ENCODE assay signal across 1 cellular context in the genomic region with DNA sequence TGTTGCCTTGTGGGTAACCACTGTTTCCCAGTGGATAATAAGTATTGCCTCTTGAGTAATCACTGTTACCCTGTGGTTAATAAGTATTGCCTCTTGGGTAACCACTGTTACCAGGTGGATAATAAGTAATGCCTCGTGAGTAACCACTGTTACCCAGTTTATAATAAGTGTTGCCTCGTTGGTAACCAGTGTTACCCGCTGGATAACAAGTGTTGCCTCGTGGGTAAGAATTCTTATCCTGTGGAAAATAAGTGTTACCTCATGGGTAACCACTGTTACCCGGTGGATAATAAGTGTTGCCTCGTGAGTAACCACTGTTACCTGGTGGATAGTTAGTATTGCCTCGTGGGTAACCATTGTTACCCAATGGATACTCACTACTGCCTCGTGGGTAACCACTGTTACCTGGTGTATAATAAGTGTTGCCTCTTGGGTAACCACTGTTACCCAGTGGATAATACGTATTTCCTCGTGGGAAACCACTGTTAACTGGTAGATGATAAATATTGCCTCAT.
TF ChIP-seq lines count a peak whose summit lies in the region.

No MANE protein-coding gene starts in this region.

TF ChIP-seq in GM12878, 131 proteins besides CTCF, POLR2A, EP300 and RAD21 (continued from another document and continues in another):
- TF ChIP-seq, protein P1, sequence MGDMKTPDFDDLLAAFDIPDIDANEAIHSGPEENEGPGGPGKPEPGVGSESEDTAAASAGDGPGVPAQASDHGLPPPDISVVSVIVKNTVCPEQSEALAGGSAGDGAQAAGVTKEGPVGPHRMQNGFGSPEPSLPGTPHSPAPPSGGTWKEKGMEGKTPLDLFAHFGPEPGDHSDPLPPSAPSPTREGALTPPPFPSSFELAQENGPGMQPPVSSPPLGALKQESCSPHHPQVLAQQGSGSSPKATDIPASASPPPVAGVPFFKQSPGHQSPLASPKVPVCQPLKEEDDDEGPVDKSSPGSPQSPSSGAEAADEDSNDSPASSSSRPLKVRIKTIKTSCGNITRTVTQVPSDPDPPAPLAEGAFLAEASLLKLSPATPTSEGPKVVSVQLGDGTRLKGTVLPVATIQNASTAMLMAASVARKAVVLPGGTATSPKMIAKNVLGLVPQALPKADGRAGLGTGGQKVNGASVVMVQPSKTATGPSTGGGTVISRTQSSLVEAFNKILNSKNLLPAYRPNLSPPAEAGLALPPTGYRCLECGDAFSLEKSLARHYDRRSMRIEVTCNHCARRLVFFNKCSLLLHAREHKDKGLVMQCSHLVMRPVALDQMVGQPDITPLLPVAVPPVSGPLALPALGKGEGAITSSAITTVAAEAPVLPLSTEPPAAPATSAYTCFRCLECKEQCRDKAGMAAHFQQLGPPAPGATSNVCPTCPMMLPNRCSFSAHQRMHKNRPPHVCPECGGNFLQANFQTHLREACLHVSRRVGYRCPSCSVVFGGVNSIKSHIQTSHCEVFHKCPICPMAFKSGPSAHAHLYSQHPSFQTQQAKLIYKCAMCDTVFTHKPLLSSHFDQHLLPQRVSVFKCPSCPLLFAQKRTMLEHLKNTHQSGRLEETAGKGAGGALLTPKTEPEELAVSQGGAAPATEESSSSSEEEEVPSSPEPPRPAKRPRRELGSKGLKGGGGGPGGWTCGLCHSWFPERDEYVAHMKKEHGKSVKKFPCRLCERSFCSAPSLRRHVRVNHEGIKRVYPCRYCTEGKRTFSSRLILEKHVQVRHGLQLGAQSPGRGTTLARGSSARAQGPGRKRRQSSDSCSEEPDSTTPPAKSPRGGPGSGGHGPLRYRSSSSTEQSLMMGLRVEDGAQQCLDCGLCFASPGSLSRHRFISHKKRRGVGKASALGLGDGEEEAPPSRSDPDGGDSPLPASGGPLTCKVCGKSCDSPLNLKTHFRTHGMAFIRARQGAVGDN (IDR thresholded peaks at IDR 0.05), result peak; percentile 82; the same call in 1 of the 2 replicates
- TF ChIP-seq CREB1 (IDR thresholded peaks at IDR 0.05; ENCODE audit: low read depth), result no peak
- no peak for TF ChIP-seq MTA3 (IDR thresholded peaks at IDR 0.05; ENCODE audit: borderline replicate concordance, low read length)
- peak; percentile 99 for TF ChIP-seq ZNF24 (IDR thresholded peaks at IDR 0.05)
- TF ChIP-seq RAD51 (IDR thresholded peaks at IDR 0.05), result peak; percentile 18; the same call in 1 of the 2 replicates
- TF ChIP-seq FOXM1 (IDR thresholded peaks at IDR 0.05; ENCODE audit: low read depth, low read length), result no peak; the same call in 1 of the 2 replicates
- TF ChIP-seq, protein P2, sequence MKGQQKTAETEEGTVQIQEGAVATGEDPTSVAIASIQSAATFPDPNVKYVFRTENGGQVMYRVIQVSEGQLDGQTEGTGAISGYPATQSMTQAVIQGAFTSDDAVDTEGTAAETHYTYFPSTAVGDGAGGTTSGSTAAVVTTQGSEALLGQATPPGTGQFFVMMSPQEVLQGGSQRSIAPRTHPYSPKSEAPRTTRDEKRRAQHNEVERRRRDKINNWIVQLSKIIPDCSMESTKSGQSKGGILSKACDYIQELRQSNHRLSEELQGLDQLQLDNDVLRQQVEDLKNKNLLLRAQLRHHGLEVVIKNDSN (IDR thresholded peaks at IDR 0.05; ENCODE audit: borderline replicate concordance, extremely low read length, insufficient read depth, low read depth, low read length), result no peak
- TF ChIP-seq STAT3 (IDR thresholded peaks at IDR 0.05; ENCODE audit: low read depth, low read length), result no peak
- TF ChIP-seq, protein P3, sequence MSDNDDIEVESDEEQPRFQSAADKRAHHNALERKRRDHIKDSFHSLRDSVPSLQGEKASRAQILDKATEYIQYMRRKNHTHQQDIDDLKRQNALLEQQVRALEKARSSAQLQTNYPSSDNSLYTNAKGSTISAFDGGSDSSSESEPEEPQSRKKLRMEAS (IDR thresholded peaks at IDR 0.05; ENCODE audit: low read depth, low read length), result no peak
- TF ChIP-seq ZNF217 (IDR thresholded peaks at IDR 0.05), result peak; percentile 96
- no peak for TF ChIP-seq SRF (IDR thresholded peaks at IDR 0.05; ENCODE audit: low read depth in 2 of 2, low read length in 2 of 2)
- TF ChIP-seq DPF2 (IDR thresholded peaks at IDR 0.05), result no peak
- TF ChIP-seq, protein P4, sequence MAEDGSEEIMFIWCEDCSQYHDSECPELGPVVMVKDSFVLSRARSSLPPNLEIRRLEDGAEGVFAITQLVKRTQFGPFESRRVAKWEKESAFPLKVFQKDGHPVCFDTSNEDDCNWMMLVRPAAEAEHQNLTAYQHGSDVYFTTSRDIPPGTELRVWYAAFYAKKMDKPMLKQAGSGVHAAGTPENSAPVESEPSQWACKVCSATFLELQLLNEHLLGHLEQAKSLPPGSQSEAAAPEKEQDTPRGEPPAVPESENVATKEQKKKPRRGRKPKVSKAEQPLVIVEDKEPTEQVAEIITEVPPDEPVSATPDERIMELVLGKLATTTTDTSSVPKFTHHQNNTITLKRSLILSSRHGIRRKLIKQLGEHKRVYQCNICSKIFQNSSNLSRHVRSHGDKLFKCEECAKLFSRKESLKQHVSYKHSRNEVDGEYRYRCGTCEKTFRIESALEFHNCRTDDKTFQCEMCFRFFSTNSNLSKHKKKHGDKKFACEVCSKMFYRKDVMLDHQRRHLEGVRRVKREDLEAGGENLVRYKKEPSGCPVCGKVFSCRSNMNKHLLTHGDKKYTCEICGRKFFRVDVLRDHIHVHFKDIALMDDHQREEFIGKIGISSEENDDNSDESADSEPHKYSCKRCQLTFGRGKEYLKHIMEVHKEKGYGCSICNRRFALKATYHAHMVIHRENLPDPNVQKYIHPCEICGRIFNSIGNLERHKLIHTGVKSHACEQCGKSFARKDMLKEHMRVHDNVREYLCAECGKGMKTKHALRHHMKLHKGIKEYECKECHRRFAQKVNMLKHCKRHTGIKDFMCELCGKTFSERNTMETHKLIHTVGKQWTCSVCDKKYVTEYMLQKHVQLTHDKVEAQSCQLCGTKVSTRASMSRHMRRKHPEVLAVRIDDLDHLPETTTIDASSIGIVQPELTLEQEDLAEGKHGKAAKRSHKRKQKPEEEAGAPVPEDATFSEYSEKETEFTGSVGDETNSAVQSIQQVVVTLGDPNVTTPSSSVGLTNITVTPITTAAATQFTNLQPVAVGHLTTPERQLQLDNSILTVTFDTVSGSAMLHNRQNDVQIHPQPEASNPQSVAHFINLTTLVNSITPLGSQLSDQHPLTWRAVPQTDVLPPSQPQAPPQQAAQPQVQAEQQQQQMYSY (CRISPR knock-in tag; IDR thresholded peaks at IDR 0.05), result peak; percentile 88
- TF ChIP-seq, protein P5, sequence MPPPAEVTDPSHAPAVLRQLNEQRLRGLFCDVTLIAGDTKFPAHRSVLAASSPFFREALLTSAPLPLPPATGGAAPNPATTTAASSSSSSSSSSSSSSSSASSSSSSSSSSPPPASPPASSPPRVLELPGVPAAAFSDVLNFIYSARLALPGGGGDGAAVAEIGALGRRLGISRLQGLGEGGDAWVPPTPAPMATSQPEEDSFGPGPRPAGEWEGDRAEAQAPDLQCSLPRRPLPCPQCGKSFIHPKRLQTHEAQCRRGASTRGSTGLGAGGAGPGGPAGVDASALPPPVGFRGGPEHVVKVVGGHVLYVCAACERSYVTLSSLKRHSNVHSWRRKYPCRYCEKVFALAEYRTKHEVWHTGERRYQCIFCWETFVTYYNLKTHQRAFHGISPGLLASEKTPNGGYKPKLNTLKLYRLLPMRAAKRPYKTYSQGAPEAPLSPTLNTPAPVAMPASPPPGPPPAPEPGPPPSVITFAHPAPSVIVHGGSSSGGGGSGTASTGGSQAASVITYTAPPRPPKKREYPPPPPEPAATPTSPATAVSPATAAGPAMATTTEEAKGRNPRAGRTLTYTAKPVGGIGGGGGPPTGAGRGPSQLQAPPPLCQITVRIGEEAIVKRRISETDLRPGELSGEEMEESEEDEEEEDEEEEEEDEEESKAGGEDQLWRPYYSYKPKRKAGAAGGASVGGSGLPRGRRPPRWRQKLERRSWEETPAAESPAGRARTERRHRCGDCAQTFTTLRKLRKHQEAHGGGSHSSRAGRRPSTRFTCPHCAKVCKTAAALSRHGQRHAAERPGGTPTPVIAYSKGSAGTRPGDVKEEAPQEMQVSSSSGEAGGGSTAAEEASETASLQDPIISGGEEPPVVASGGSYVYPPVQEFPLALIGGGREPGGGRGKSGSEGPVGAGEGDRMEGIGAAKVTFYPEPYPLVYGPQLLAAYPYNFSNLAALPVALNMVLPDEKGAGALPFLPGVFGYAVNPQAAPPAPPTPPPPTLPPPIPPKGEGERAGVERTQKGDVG (CRISPR knock-in tag; IDR thresholded peaks at IDR 0.05), result peak; percentile 87
- TF ChIP-seq ZBED1 (IDR thresholded peaks at IDR 0.05; ENCODE audit: borderline replicate concordance), result peak; percentile 57; the same call in 1 of the 2 replicates
- TF ChIP-seq, protein P6, sequence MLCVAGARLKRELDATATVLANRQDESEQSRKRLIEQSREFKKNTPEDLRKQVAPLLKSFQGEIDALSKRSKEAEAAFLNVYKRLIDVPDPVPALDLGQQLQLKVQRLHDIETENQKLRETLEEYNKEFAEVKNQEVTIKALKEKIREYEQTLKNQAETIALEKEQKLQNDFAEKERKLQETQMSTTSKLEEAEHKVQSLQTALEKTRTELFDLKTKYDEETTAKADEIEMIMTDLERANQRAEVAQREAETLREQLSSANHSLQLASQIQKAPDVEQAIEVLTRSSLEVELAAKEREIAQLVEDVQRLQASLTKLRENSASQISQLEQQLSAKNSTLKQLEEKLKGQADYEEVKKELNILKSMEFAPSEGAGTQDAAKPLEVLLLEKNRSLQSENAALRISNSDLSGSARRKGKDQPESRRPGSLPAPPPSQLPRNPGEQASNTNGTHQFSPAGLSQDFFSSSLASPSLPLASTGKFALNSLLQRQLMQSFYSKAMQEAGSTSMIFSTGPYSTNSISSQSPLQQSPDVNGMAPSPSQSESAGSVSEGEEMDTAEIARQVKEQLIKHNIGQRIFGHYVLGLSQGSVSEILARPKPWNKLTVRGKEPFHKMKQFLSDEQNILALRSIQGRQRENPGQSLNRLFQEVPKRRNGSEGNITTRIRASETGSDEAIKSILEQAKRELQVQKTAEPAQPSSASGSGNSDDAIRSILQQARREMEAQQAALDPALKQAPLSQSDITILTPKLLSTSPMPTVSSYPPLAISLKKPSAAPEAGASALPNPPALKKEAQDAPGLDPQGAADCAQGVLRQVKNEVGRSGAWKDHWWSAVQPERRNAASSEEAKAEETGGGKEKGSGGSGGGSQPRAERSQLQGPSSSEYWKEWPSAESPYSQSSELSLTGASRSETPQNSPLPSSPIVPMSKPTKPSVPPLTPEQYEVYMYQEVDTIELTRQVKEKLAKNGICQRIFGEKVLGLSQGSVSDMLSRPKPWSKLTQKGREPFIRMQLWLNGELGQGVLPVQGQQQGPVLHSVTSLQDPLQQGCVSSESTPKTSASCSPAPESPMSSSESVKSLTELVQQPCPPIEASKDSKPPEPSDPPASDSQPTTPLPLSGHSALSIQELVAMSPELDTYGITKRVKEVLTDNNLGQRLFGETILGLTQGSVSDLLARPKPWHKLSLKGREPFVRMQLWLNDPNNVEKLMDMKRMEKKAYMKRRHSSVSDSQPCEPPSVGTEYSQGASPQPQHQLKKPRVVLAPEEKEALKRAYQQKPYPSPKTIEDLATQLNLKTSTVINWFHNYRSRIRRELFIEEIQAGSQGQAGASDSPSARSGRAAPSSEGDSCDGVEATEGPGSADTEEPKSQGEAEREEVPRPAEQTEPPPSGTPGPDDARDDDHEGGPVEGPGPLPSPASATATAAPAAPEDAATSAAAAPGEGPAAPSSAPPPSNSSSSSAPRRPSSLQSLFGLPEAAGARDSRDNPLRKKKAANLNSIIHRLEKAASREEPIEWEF (IDR thresholded peaks at IDR 0.05; ENCODE audit: insufficient replicate concordance, low read depth, low read length), result no peak
- TF ChIP-seq ASH2L (IDR thresholded peaks at IDR 0.05; ENCODE audit: borderline replicate concordance, low read depth), result no peak
- no peak for TF ChIP-seq YY1 (IDR thresholded peaks at IDR 0.05; ENCODE audit: low read depth, low read length)
- TF ChIP-seq, protein P7, sequence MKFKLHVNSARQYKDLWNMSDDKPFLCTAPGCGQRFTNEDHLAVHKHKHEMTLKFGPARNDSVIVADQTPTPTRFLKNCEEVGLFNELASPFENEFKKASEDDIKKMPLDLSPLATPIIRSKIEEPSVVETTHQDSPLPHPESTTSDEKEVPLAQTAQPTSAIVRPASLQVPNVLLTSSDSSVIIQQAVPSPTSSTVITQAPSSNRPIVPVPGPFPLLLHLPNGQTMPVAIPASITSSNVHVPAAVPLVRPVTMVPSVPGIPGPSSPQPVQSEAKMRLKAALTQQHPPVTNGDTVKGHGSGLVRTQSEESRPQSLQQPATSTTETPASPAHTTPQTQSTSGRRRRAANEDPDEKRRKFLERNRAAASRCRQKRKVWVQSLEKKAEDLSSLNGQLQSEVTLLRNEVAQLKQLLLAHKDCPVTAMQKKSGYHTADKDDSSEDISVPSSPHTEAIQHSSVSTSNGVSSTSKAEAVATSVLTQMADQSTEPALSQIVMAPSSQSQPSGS (IDR thresholded peaks at IDR 0.05; ENCODE audit: low read length), result peak; percentile 37
- no peak for TF ChIP-seq ZNF622 (IDR thresholded peaks at IDR 0.05)
- TF ChIP-seq RBBP5 (conservative IDR thresholded peaks at IDR 0.05), result no peak
- TF ChIP-seq, protein P8, sequence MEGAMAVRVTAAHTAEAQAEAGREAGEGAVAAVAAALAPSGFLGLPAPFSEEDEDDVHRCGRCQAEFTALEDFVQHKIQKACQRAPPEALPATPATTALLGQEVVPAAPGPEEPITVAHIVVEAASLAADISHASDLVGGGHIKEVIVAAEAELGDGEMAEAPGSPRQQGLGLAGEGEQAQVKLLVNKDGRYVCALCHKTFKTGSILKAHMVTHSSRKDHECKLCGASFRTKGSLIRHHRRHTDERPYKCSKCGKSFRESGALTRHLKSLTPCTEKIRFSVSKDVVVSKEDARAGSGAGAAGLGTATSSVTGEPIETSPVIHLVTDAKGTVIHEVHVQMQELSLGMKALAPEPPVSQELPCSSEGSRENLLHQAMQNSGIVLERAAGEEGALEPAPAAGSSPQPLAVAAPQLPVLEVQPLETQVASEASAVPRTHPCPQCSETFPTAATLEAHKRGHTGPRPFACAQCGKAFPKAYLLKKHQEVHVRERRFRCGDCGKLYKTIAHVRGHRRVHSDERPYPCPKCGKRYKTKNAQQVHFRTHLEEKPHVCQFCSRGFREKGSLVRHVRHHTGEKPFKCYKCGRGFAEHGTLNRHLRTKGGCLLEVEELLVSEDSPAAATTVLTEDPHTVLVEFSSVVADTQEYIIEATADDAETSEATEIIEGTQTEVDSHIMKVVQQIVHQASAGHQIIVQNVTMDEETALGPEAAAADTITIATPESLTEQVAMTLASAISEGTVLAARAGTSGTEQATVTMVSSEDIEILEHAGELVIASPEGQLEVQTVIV (IDR thresholded peaks at IDR 0.05; ENCODE audit: borderline replicate concordance, partially characterized antibody), result no peak
- no peak for TF ChIP-seq TAF1 (IDR thresholded peaks at IDR 0.05; ENCODE audit: borderline replicate concordance, low read depth, low read length)
- TF ChIP-seq YBX1 (IDR thresholded peaks at IDR 0.05), result peak; percentile 44; the same call in 1 of the 2 replicates
- TF ChIP-seq RUNX3 (IDR thresholded peaks at IDR 0.05; ENCODE audit: low read length), result no peak
- 0 out of 2 replicates have a peak, but pooled peaks have one; percentile 12 for TF ChIP-seq NR2F1 (conservative IDR thresholded peaks at IDR 0.05)
- TF ChIP-seq MEF2B (IDR thresholded peaks at IDR 0.05; ENCODE audit: partially characterized antibody, poor library complexity, severe bottlenecking), result no peak
- TF ChIP-seq LARP7 (IDR thresholded peaks at IDR 0.05), result 0 out of 2 replicates have a peak, but pooled peaks have one; percentile 32
- TF ChIP-seq SP1 (IDR thresholded peaks at IDR 0.05; ENCODE audit: low read depth, low read length), result no peak
- no peak for TF ChIP-seq BHLHE40 (IDR thresholded peaks at IDR 0.05; ENCODE audit: borderline replicate concordance in 1 of 2, low read depth in 2 of 2, low read length in 1 of 2)
- TF ChIP-seq MYC (IDR thresholded peaks at IDR 0.05; ENCODE audit: insufficient read depth, insufficient read length, insufficient replicate concordance, low read length, severe bottlenecking), result no peak
- no peak for TF ChIP-seq MEF2A (IDR thresholded peaks at IDR 0.05; ENCODE audit: insufficient read depth, low read depth, low read length)
- TF ChIP-seq NFXL1 (IDR thresholded peaks at IDR 0.05; ENCODE audit: borderline replicate concordance), result no peak
- no peak for TF ChIP-seq CEBPB (IDR thresholded peaks at IDR 0.05; ENCODE audit: borderline replicate concordance in 1 of 2, low read depth in 2 of 2, low read length in 2 of 2)
- no peak for TF ChIP-seq SREBF2 (IDR thresholded peaks at IDR 0.05; ENCODE audit: low read length)
